In genomic region chr4:112284166-112284565, GRCh38 we compare ENCODE assay signal across 9 cellular contexts. TPM values are rescaled to one million over a fixed set of nuclear protein-coding genes. Genes with fewer than 3 reads are reported as not detected.
A peak's percentile ranks its signal among the peaks of the same experiment; 100 is the strongest.
DNase-seq lines count a peak whose midpoint lies in the region; ATAC-seq and TF ChIP-seq lines count a peak whose summit lies in the region.
"Had no signal": no experiment of that assay in that cellular context is flagged by ENCODE, and none has a peak within 500 bp of the region (broad histone marks: within the 10 kb centered on the region; RNA-seq: fewer than 3 reads in every experiment).

No MANE protein-coding gene starts in this region.

- TF ChIP-seq EP300 in sigmoid colon (IDR thresholded peaks at IDR 0.05) = no peak

- no peaks in the 10 kb centered on the region for H3K36me3 ChIP-seq in Peyer's patch
- H3K36me3 ChIP-seq in endodermal cell (ENCODE audit: control insufficient read depth, insufficient read depth, low read length) = no peaks in the 10 kb centered on the region
- H3K36me3 ChIP-seq in sigmoid colon = no peaks in the 10 kb centered on the region

- no peak overlapping the region for H3K27ac Mint-ChIP-seq in endodermal cell

- H3K4me1 Mint-ChIP-seq in endodermal cell = peaks cover 9% of the 10 kb centered on the region

- peaks cover 7% of the 10 kb centered on the region for H3K36me3 Mint-ChIP-seq in endodermal cell (ENCODE audit: low read depth)

- intact Hi-C loops in sigmoid colon (cut with DNase I) = no loop called here

- H3K27ac ChIP-seq in Peyer's patch = peak overlapping the region in 2 of 4 donors; percentile 86 to 97
- no peak overlapping the region for H3K27ac ChIP-seq in endodermal cell (ENCODE audit: low read depth, low read length)
- H3K27ac ChIP-seq in sigmoid colon = peak overlapping the region; percentile 37 to 83 (median 73)

- peaks cover 0 to 29% (median 4%) of the 10 kb centered on the region in 4 donors for H3K4me1 ChIP-seq in Peyer's patch
- no peaks in the 10 kb centered on the region for H3K4me1 ChIP-seq in endodermal cell (ENCODE audit: control insufficient read depth, insufficient read depth, low read length)
- peaks cover 0 to 20% (median 12%) of the 10 kb centered on the region in 4 donors for H3K4me1 ChIP-seq in sigmoid colon

- WGBS in endodermal cell (ENCODE audit: insufficient coverage in 1 of 2, insufficient read length in 1 of 2), 2 experiments = 65% methylated on average over 6 of the region's 6 CpGs; no CpG with 5 or more reads in 1 of the 2 experiments
- 7 to 9% methylated on average over 6 of the region's 6 CpGs for WGBS in sigmoid colon, 2 donors

- no peaks in the 10 kb centered on the region for H3K27me3 ChIP-seq in Peyer's patch
- H3K27me3 ChIP-seq in endodermal cell (ENCODE audit: control insufficient read depth, insufficient read depth, low read length, poor library complexity, severe bottlenecking) = peaks cover 17% of the 10 kb centered on the region
- H3K27me3 ChIP-seq in sigmoid colon = no peaks in the 10 kb centered on the region
- H3K27me3 ChIP-seq: foreskin keratinocyte had no signal

- no peak for ATAC-seq in GM19452 (IDR thresholded peaks at IDR 0.05; ENCODE audit: unreplicated experiment)

- H3K4me3 Mint-ChIP-seq in endodermal cell = peak overlapping the region; percentile 72

- DNase-seq in Peyer's patch (no peak), endodermal cell (no peak), sigmoid colon (no peak), NOMO-1 treated with dmso at 0.1 percent for 144 hours (lab: John Stamatoyannopoulos, UW; ENCODE audit: unreplicated experiment) (no peak), COLO829 (ENCODE audit: low spot score) (no peak), hippocampal formation (lab: John Stamatoyannopoulos, UW) (no peak)

- H3K9ac ChIP-seq in endodermal cell (ENCODE audit: extremely low read depth, low read length, poor library complexity, severe bottlenecking) = no peak overlapping the region

- H3K27me3 Mint-ChIP-seq in endodermal cell (ENCODE audit: insufficient read depth) = peaks cover 25% of the 10 kb centered on the region

- H3K4me3 ChIP-seq in GM08714 (ENCODE audit: low read length) (peak overlapping the region; percentile 97), Peyer's patch (peak overlapping the region; percentile 84 to 98 (median 86)), endodermal cell (ENCODE audit: low read length) (no peak overlapping the region), sigmoid colon (peak overlapping the region; percentile 55 to 80 (median 66))

- TF ChIP-seq CTCF in Peyer's patch (IDR thresholded peaks at IDR 0.05) (no peak), endodermal cell (conservative IDR thresholded peaks at IDR 0.05) (no peak), sigmoid colon (IDR thresholded peaks at IDR 0.05) (no peak)

- TF ChIP-seq POLR2A in Peyer's patch (IDR thresholded peaks at IDR 0.05) (no peak), sigmoid colon (IDR thresholded peaks at IDR 0.05) (no peak)

- H3K9me3 Mint-ChIP-seq in endodermal cell = peaks cover 4% of the 10 kb centered on the region

- no peaks in the 10 kb centered on the region for H3K9me3 ChIP-seq in Peyer's patch
- no peaks in the 10 kb centered on the region for H3K9me3 ChIP-seq in endodermal cell (ENCODE audit: control insufficient read depth, low read length)
- no peaks in the 10 kb centered on the region for H3K9me3 ChIP-seq in sigmoid colon

RNA-seq across cellular contexts. Expression of gene TIFA, which starts 1.5 kb away (rescaled TPM):
- 1 to 10 TPM in 3 of 4 donors, under 1 TPM in 1; 0.47 to 6.8 (median 3.7) TPM for total RNA-seq in Peyer's patch
- total RNA-seq in endodermal cell = 1 to 10 TPM; 4.2 to 6.2 TPM
- polyA plus RNA-seq in endodermal cell (2013, experiment 1 of 2) = 7.9 TPM
- polyA plus RNA-seq in endodermal cell (2013, experiment 2 of 2) = 6.5 TPM
- total RNA-seq in sigmoid colon = 1 to 10 TPM; 1.1 to 7.9 (median 3.7) TPM
- polyA plus RNA-seq in sigmoid colon = 10 to 100 TPM in 1 of 3 donors, 1 to 10 TPM in 2; 6.0 to 13.5 (median 8.8) TPM

RNA-seq across cellular contexts. Expression of gene ALPK1, which starts 13.0 kb away (rescaled TPM):
- total RNA-seq in Peyer's patch (10 to 100 TPM; 32.0 to 37.0 (median 36.2) TPM), endodermal cell (under 1 TPM; 0.24 to 0.44 TPM), sigmoid colon (10 to 100 TPM; 12.1 to 27.4 (median 18.7) TPM)
- 0.96 TPM for polyA plus RNA-seq in endodermal cell (2013, experiment 1 of 2)
- polyA plus RNA-seq in endodermal cell (2013, experiment 2 of 2) = 1.1 TPM
- 10 to 100 TPM in 1 of 3 donors, 1 to 10 TPM in 2; 4.2 to 10.2 (median 5.5) TPM for polyA plus RNA-seq in sigmoid colon

RNA-seq across cellular contexts. Expression of gene AP1AR, which starts 52.6 kb away (rescaled TPM):
- total RNA-seq in Peyer's patch (10 to 100 TPM; 18.2 to 46.1 (median 32.5) TPM), endodermal cell (10 to 100 TPM; 22.7 to 24.8 TPM), sigmoid colon (10 to 100 TPM in 3 of 4 donors, 1 to 10 TPM in 1; 6.9 to 20.7 (median 18.9) TPM)
- polyA plus RNA-seq in endodermal cell (2013, experiment 1 of 2) = 22.4 TPM
- 21.7 TPM for polyA plus RNA-seq in endodermal cell (2013, experiment 2 of 2)
- polyA plus RNA-seq in sigmoid colon = 10 to 100 TPM; 16.8 to 36.3 (median 35.4) TPM

Comparison
In these comparisons a context has a peak if more than half of its experiments do, and no peak if none do; other contexts are left out.
1. RNA of gene ALPK1, which starts 13.0 kb away (total RNA-seq): 32.0 to 37.0 TPM in Peyer's patch and 12.1 to 27.4 TPM in sigmoid colon; 0.24 to 0.44 TPM in endodermal cell; every median in the first group is over 4 times any median in the second.